10 cellular contexts compared by ENCODE assay signal in the genomic region with DNA sequence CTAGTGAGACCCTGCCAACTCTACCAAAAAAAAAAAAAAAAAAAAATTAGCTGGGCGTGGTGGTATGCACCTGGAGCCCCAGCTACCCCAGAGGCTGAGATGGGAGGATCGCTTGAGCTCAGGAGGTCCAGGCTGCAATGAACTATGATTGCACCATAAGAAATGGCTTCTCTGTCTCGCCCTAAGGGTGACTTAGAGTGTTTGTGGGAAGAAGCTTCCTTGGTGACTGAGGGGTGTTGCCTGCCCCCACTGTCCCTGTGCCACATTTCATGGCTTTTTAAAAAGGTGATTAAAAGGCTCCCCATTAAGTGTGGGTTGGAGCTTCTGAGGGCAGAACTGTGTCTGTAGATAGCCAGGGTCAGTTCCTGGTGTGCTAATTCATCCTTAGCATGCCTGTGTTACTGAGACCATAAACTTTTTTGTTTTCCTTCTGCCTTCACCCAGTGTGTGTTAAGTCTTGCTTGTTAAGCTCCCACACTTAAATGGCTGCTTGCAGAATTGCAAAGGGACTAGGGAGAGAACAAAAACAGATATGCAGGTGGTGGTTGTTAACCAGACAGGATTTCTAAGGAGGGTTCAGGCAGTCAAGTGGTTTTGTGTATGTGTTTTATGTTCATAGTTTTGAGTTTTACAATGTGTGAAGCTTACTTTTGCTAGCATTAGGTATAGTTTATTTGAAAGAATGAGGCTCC. TPM values are rescaled to one million over a fixed set of nuclear protein-coding genes. Genes with fewer than 3 reads are reported as not detected.
DNase-seq lines count a peak whose midpoint lies in the region; ATAC-seq, FAIRE-seq and TF ChIP-seq lines count a peak whose summit lies in the region.
"Had no signal": no experiment of that assay in that cellular context is flagged by ENCODE, and none has a peak within 500 bp of the region (broad histone marks: within the 10 kb centered on the region; RNA-seq: fewer than 3 reads in every experiment).

No MANE protein-coding gene starts in this region.

- H3K4me1 Mint-ChIP-seq in natural killer cell treated with Interleukin-12 subunit alpha and Interleukin-12 subunit beta and Interleukin-15 and Interleukin-18, amount 100 ng/mL, for 72 hours (ENCODE audit: low read depth in 2 of 2), result peaks cover 43 to 54% of the 10 kb centered on the region in 2 donors

- H3K4me3 ChIP-seq in PC-3 (ENCODE audit: low read length), result no peak overlapping the region
- H3K4me3 ChIP-seq in pancreas, result no peak overlapping the region
- H3K4me3 ChIP-seq: SJSA1 had no signal

- H3K27ac Mint-ChIP-seq in natural killer cell treated with Interleukin-12 subunit alpha and Interleukin-12 subunit beta and Interleukin-15 and Interleukin-18, amount 100 ng/mL, for 72 hours, result peak overlapping the region in 1 of 2 donors; percentile 34

- no peaks in the 10 kb centered on the region for H3K36me3 Mint-ChIP-seq in natural killer cell treated with Interleukin-12 subunit alpha and Interleukin-12 subunit beta and Interleukin-15 and Interleukin-18, amount 100 ng/mL, for 72 hours

- peak; percentile 4 for ATAC-seq in HG02840 (IDR thresholded peaks at IDR 0.05; ENCODE audit: low FRiP score, unreplicated experiment)
- peak; percentile 51 to 75 for ATAC-seq in natural killer cell treated with Interleukin-12 subunit alpha and Interleukin-12 subunit beta and Interleukin-15 and Interleukin-18, amount 100 ng/mL, for 72 hours
- ATAC-seq in PC-3, result no peak
- no peak for ATAC-seq in pancreas

- peaks cover 38% of the 10 kb centered on the region for H3K79me2 ChIP-seq in PC-3 (ENCODE audit: low read length)

- H3K27me3 ChIP-seq in PC-3 (ENCODE audit: low read length) (no peaks in the 10 kb centered on the region), pancreas (no peaks in the 10 kb centered on the region)
- H3K27me3 ChIP-seq: SJSA1 had no signal

- no peaks in the 10 kb centered on the region for H3K36me3 ChIP-seq in PC-3 (ENCODE audit: low read depth, low read length)
- no peaks in the 10 kb centered on the region for H3K36me3 ChIP-seq in pancreas
- H3K36me3 ChIP-seq: SJSA1 had no signal

- H3K9me2 ChIP-seq in PC-3 (replicated peaks; ENCODE audit: low read length), result no peaks in the 10 kb centered on the region

- H3K9ac ChIP-seq in PC-3 (ENCODE audit: low read length), result no peak overlapping the region

- peaks cover 4% of the 10 kb centered on the region; the same call in 1 of the 2 replicates for H4K20me1 ChIP-seq in PC-3 (ENCODE audit: low read length)

- in situ Hi-C loops in GM13976 (cut with MboI; ENCODE audit: low sequenced_read_pairs, unreplicated experiment), result no loop called here

- H3K27ac ChIP-seq in VCaP (peak overlapping the region; percentile 68), PC-3 (ENCODE audit: low read length) (no peak overlapping the region), pancreas (no peak overlapping the region)
- H3K27ac ChIP-seq: SJSA1 had no signal

- no peaks in the 10 kb centered on the region for H3F3A ChIP-seq in PC-3 (ENCODE audit: low read length, unreplicated experiment)

- CTCF ChIA-PET in PC-3 (lab: Charles Lee), result no interaction called here

- H2AFZ ChIP-seq in PC-3 (ENCODE audit: low read length), result no peak overlapping the region

- H3K4me3 Mint-ChIP-seq in natural killer cell treated with Interleukin-12 subunit alpha and Interleukin-12 subunit beta and Interleukin-15 and Interleukin-18, amount 100 ng/mL, for 72 hours, result no peak overlapping the region

- H3K4me1 ChIP-seq in PC-3 (ENCODE audit: insufficient read depth, low read length) (peaks cover 24% of the 10 kb centered on the region), pancreas (peaks cover 18 to 26% (median 23%) of the 10 kb centered on the region in 3 donors)
- H3K4me1 ChIP-seq: SJSA1 had no signal

- no peak for TF ChIP-seq CTCF in VCaP (conservative IDR thresholded peaks at IDR 0.05)
- TF ChIP-seq CTCF in PC-3 (conservative IDR thresholded peaks at IDR 0.05; ENCODE audit: low read depth, low read length), result no peak
- no peak for TF ChIP-seq CTCF in GM13976 (IDR thresholded peaks at IDR 0.05; ENCODE audit: borderline replicate concordance, control extremely low read depth, extremely low read depth, insufficient read depth, missing control alignments)
- no peak for TF ChIP-seq CTCF in pancreas (IDR thresholded peaks at IDR 0.05)

- no peaks in the 10 kb centered on the region for H3K27me3 Mint-ChIP-seq in natural killer cell treated with Interleukin-12 subunit alpha and Interleukin-12 subunit beta and Interleukin-15 and Interleukin-18, amount 100 ng/mL, for 72 hours

- WGBS in pancreas, 2 donors, result 92 to 100% methylated on average over 3 of the region's 3 CpGs

- FAIRE-seq in GM12891 (lab: Jason Lieb, UNC) (peak; percentile 58), pancreas (lab: Jason Lieb, UNC) (no peak)

- H3K4me2 ChIP-seq in PC-3 (ENCODE audit: low read length), result no peak overlapping the region

- no peak for DNase-seq in GM12891 (ENCODE audit: insufficient read length, low spot score)
- no peak for DNase-seq in natural killer cell treated with Interleukin-12 subunit alpha and Interleukin-12 subunit beta and Interleukin-15 and Interleukin-18, amount 100 ng/mL, for 72 hours (ENCODE audit: low spot score)
- no peak for DNase-seq in PC-3
- DNase-seq in GM13976 (ENCODE audit: low spot score), result no peak
- DNase-seq in pancreas, result no peak
- DNase-seq: activated CD4-positive, alpha-beta T cell treated with anti-CD3 and anti-CD28 coated beads for 1 hour; NCI-H1417 treated with DMSO at 0.1 percent for 48 hours had no signal

- POLR2A ChIA-PET in PC-3 (lab: Charles Lee; ENCODE audit: unreplicated experiment), result no interaction called here

- intact Hi-C loops in PC-3 (cut with micrococcal nuclease) (no loop called here), pancreas (cut with DNase I) (no loop called here)

- H3K9me3 ChIP-seq in PC-3 (ENCODE audit: low read length) (no peaks in the 10 kb centered on the region), pancreas (no peaks in the 10 kb centered on the region)
- H3K9me3 ChIP-seq: SJSA1 had no signal

- no peak for TF ChIP-seq POLR2A in GM12891 (IDR thresholded peaks at IDR 0.05; ENCODE audit: low read depth, low read length)

- no peaks in the 10 kb centered on the region for H3K9me3 Mint-ChIP-seq in natural killer cell treated with Interleukin-12 subunit alpha and Interleukin-12 subunit beta and Interleukin-15 and Interleukin-18, amount 100 ng/mL, for 72 hours

- no TSS peak for BruUV-seq in PC-3 (replicated peaks; lab: Mats Ljungman, UMichigan)

TF ChIP-seq in GM12891, 5 proteins besides CTCF, POLR2A, EP300 and RAD21:
- no peak for TF ChIP-seq TAF1 (IDR thresholded peaks at IDR 0.05; ENCODE audit: low read depth, low read length)
- TF ChIP-seq PAX5 (IDR thresholded peaks at IDR 0.05; ENCODE audit: insufficient read depth, low read length, severe bottlenecking), result no peak
- TF ChIP-seq POU2F2 (IDR thresholded peaks at IDR 0.05; ENCODE audit: low read depth, low read length), result no peak
- TF ChIP-seq POLR2AphosphoS5 (IDR thresholded peaks at IDR 0.05; ENCODE audit: low read depth, low read length), result no peak
- TF ChIP-seq SPI1 (IDR thresholded peaks at IDR 0.05; ENCODE audit: low read depth, low read length), result no peak
TF ChIP-seq in GM12891: peak in this region for 0.

RNA-seq across cellular contexts. Expression of a gene that starts 14.3 kb away (rescaled TPM):
- polyA plus RNA-seq in GM12891 (2012; ENCODE audit: low read depth, missing spikeins), result 1.7 TPM
- total RNA-seq in natural killer cell treated with Interleukin-12 subunit alpha and Interleukin-12 subunit beta and Interleukin-15 and Interleukin-18, amount 100 ng/mL, for 72 hours, result 10 to 100 TPM; 17.8 to 19.5 TPM
- total RNA-seq in PC-3 (2014; rRNA removed) (24.2 and 25.9 TPM in 2 replicates), pancreas (10 to 100 TPM in 2 of 6 donors, 1 to 10 TPM in 4; 4.6 to 18.0 (median 7.6) TPM)
- polyA plus RNA-seq in pancreas, result 10 to 100 TPM in 1 of 2 donors, 1 to 10 TPM in 1; 3.2 to 11.6 TPM

Comparison
In these comparisons a context has a peak if more than half of its experiments do, and no peak if none do; other contexts are left out.
1. ATAC-seq: peak in HG02840 (single experiment) and natural killer cell treated with Interleukin-12 subunit alpha and Interleukin-12 subunit beta and Interleukin-15 and Interleukin-18, amount 100 ng/mL, for 72 hours (2 of 2); none in PC-3 (single experiment) and pancreas (0 of 4).